24 cellular contexts compared by ENCODE assay signal in the genomic region with DNA sequence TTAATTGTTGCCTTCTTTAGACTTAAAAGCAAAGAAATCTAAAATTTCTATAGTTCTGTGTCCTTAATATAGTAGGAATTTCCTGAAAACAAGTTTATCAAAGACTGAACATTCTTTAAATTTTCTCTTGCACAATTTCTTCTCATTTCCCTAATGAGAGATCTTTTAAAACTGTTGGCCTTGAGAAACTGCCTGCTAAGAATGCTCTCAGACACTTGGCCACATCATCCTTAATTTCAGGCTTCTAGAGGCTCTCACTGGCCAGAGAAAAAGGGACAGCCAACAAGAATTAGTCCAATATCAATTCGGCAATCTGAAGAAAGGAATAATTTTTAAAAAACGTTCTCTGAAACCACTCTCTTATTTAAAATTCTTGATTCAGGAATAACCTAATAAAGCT.
"Had no signal": no experiment of that assay in that cellular context is flagged by ENCODE, and none has a peak within 500 bp of the region (broad histone marks: within the 10 kb centered on the region; RNA-seq: fewer than 3 reads in every experiment).

No MANE protein-coding gene starts in this region.

- H3K27ac Mint-ChIP-seq: memory B cell; natural killer cell; progenitor cell of endocrine pancreas; stimulated activated naive B cell treated with anti-CD40 and anti-IgM and Interleukin-4, amounts not matched to agents 10 μg/mL and 1 μg/mL and 100 μg/mL, for 72 hours; stimulated activated naive CD8-positive, alpha-beta T cell treated with anti-CD3 and anti-CD28 coated beads, Interleukin-15, Interleukin-2, amounts not matched to agents 100 ng/mL and 50 ng/mL, for 24 hours had no signal

- H2AFZ ChIP-seq: parathyroid adenoma had no signal

- H3K36me3 ChIP-seq: esophagus muscularis mucosa, right lobe of liver, thoracic aorta, tibial nerve, upper lobe of right lung, uterus had no signal

- H3K4me1 Mint-ChIP-seq: memory B cell; natural killer cell; stimulated activated naive B cell treated with anti-CD40 and anti-IgM and Interleukin-4, amounts not matched to agents 10 μg/mL and 1 μg/mL and 100 μg/mL, for 72 hours had no signal

- H3K9me3 ChIP-seq: esophagus muscularis mucosa, right lobe of liver, thoracic aorta, tibial nerve, upper lobe of right lung, uterus had no signal

- H3K9me3 Mint-ChIP-seq: memory B cell; natural killer cell; neural crest cell; stimulated activated naive B cell treated with anti-CD40 and anti-IgM and Interleukin-4, amounts not matched to agents 10 μg/mL and 1 μg/mL and 100 μg/mL, for 72 hours had no signal

- H3K4me3 ChIP-seq: coronary artery, esophagus muscularis mucosa, lung, right lobe of liver, thoracic aorta, tibial nerve, upper lobe of right lung, uterus had no signal

- H3K4me3 Mint-ChIP-seq: memory B cell; natural killer cell; neural crest cell; stimulated activated naive B cell treated with anti-CD40 and anti-IgM and Interleukin-4, amounts not matched to agents 10 μg/mL and 1 μg/mL and 100 μg/mL, for 72 hours; stimulated activated naive CD8-positive, alpha-beta T cell treated with anti-CD3 and anti-CD28 coated beads, Interleukin-15, Interleukin-2, amounts not matched to agents 100 ng/mL and 50 ng/mL, for 24 hours had no signal

- DNase-seq: dermis blood vessel endothelial cell; effector memory CD4-positive, alpha-beta T cell; head of caudate nucleus; kidney; natural killer cell; nucleus accumbens; right lobe of liver; small intestine; stimulated activated CD4-positive, alpha-beta T cell treated with anti-CD3 and anti-CD28 coated beads, Interleukin-15, amount 100 ng/mL, for 24 hours; stimulated activated CD4-positive, alpha-beta T cell treated with anti-CD3 and anti-CD28 coated beads, Interleukin-2, amount 100 ng/mL, for 48 hours; stimulated activated naive B cell treated with anti-CD40 and anti-IgM and Interleukin-4, amounts not matched to agents 10 μg/mL and 1 μg/mL and 100 μg/mL, for 72 hours; upper lobe of right lung; uterus had no signal

- H3K9ac ChIP-seq: parathyroid adenoma had no signal

- ATAC-seq: left lobe of liver; natural killer cell; right lobe of liver; stimulated activated naive B cell treated with anti-CD40 and anti-IgM and Interleukin-4, amounts not matched to agents 10 μg/mL and 1 μg/mL and 100 μg/mL, for 72 hours; upper lobe of right lung had no signal

- H3K27ac ChIP-seq: coronary artery, esophagus muscularis mucosa, parathyroid adenoma, right lobe of liver, thoracic aorta, tibial nerve, upper lobe of right lung, uterus had no signal

- H3K27me3 Mint-ChIP-seq: memory B cell, progenitor cell of endocrine pancreas had no signal

- H3K79me2 ChIP-seq: parathyroid adenoma had no signal

- H3K36me3 Mint-ChIP-seq: natural killer cell; stimulated activated naive B cell treated with anti-CD40 and anti-IgM and Interleukin-4, amounts not matched to agents 10 μg/mL and 1 μg/mL and 100 μg/mL, for 72 hours had no signal

- H3K27me3 ChIP-seq: esophagus muscularis mucosa, right lobe of liver, tibial nerve, upper lobe of right lung, uterus had no signal

- H3K4me1 ChIP-seq: esophagus muscularis mucosa, parathyroid adenoma, right lobe of liver, tibial nerve, upper lobe of right lung, uterus had no signal
